Comparison of ENCODE assay signal across 25 cellular contexts in genomic region chr9:9961487-9961886, GRCh38.
"Had no signal": no experiment of that assay in that cellular context is flagged by ENCODE, and none has a peak within 500 bp of the region (broad histone marks: within the 10 kb centered on the region; RNA-seq: fewer than 3 reads in every experiment).

No MANE protein-coding gene starts in this region.

- H3K4me1 Mint-ChIP-seq: activated B cell treated with CpG ODN at 0.5 μM for 24 hours; activated naive CD8-positive, alpha-beta T cell treated with anti-CD3 and anti-CD28 coated beads, Interleukin-2, amount 10 ng/mL, durations not matched to agents 7 days and 5 days; brain; nephron; stimulated activated memory B cell treated with anti-CD40 and anti-IgM and Interleukin-4, amounts not matched to agents 10 μg/mL and 1 μg/mL and 100 μg/mL, for 72 hours had no signal

- H3K36me3 ChIP-seq: gastrocnemius medialis, transverse colon, uterus had no signal

- H3K9me3 Mint-ChIP-seq: activated B cell treated with CpG ODN at 0.5 μM for 24 hours; activated naive CD8-positive, alpha-beta T cell treated with anti-CD3 and anti-CD28 coated beads, Interleukin-2, amount 10 ng/mL, durations not matched to agents 7 days and 5 days; activated T-cell treated with anti-CD3 and anti-CD28 coated beads, Interleukin-2, amount 50 U/mL, for 4 hours; brain; nephron; stimulated activated memory B cell treated with anti-CD40 and anti-IgM and Interleukin-4, amounts not matched to agents 10 μg/mL and 1 μg/mL and 100 μg/mL, for 72 hours; T-helper 1 cell treated with Interleukin-12 subunit alpha and Interleukin-12 subunit beta and Interleukin-4 antibody, amounts not matched to agents 30 μg/mL and 1 μg/mL, for 36 hours had no signal

- H3K27me3 ChIP-seq: gastrocnemius medialis, transverse colon, uterus had no signal

- H2AFZ ChIP-seq: parathyroid adenoma had no signal

- H3K36me3 Mint-ChIP-seq: activated naive CD8-positive, alpha-beta T cell treated with anti-CD3 and anti-CD28 coated beads, Interleukin-2, amount 10 ng/mL, durations not matched to agents 7 days and 5 days; brain; stimulated activated memory B cell treated with anti-CD40 and anti-IgM and Interleukin-4, amounts not matched to agents 10 μg/mL and 1 μg/mL and 100 μg/mL, for 72 hours had no signal

- H3K4me3 Mint-ChIP-seq: activated B cell treated with CpG ODN at 0.5 μM for 24 hours; activated naive CD8-positive, alpha-beta T cell treated with anti-CD3 and anti-CD28 coated beads, Interleukin-2, amount 10 ng/mL, durations not matched to agents 7 days and 5 days; activated T-cell treated with anti-CD3 and anti-CD28 coated beads, Interleukin-2, amount 50 U/mL, for 4 hours; brain; nephron; stimulated activated memory B cell treated with anti-CD40 and anti-IgM and Interleukin-4, amounts not matched to agents 10 μg/mL and 1 μg/mL and 100 μg/mL, for 72 hours; T-helper 1 cell treated with Interleukin-12 subunit alpha and Interleukin-12 subunit beta and Interleukin-4 antibody, amounts not matched to agents 30 μg/mL and 1 μg/mL, for 36 hours had no signal

- H3K9me3 ChIP-seq: gastrocnemius medialis, transverse colon, uterus had no signal

- DNase-seq: activated B cell treated with CpG ODN at 0.5 μM for 24 hours; activated CD4-positive, alpha-beta T cell treated with anti-CD3 and anti-CD28 coated beads for 4 hours; activated CD4-positive, alpha-beta T cell treated with anti-CD3 and anti-CD28 coated beads, Interleukin-2, amount 50 U/mL, for 48 hours; activated CD8-positive, alpha-beta memory T cell treated with anti-CD3 and anti-CD28 coated beads, Interleukin-2, amount 50 U/mL, for 48 hours; activated naive CD4-positive, alpha-beta T cell treated with Interleukin-2 at 50 U/mL for 16 hours; activated naive CD8-positive, alpha-beta T cell treated with anti-CD3 and anti-CD28 coated beads, Interleukin-2, amount 10 ng/mL, durations not matched to agents 7 days and 5 days; activated T-cell treated with anti-CD3 and anti-CD28 coated beads, Interleukin-2, amount 50 U/mL, for 4 hours; dermis blood vessel endothelial cell; effector memory CD4-positive, alpha-beta T cell; gastrocnemius medialis; hippocampal formation; small intestine; stimulated activated CD4-positive, alpha-beta T cell treated with anti-CD3 and anti-CD28 coated beads, Interleukin-2, amount 100 ng/mL, for 24 hours; T1000; transverse colon; uterus had no signal

- FAIRE-seq: endothelial cell of umbilical vein, small intestine had no signal

- H3K79me2 ChIP-seq: parathyroid adenoma had no signal

- H3K4me3 ChIP-seq: gastrocnemius medialis, transverse colon, uterus had no signal

- H3K27me3 Mint-ChIP-seq: activated B cell treated with CpG ODN at 0.5 μM for 24 hours; activated naive CD8-positive, alpha-beta T cell treated with anti-CD3 and anti-CD28 coated beads, Interleukin-2, amount 10 ng/mL, durations not matched to agents 7 days and 5 days; brain; stimulated activated memory B cell treated with anti-CD40 and anti-IgM and Interleukin-4, amounts not matched to agents 10 μg/mL and 1 μg/mL and 100 μg/mL, for 72 hours had no signal

- H3K27ac Mint-ChIP-seq: activated B cell treated with CpG ODN at 0.5 μM for 24 hours; activated naive CD8-positive, alpha-beta T cell treated with anti-CD3 and anti-CD28 coated beads, Interleukin-2, amount 10 ng/mL, durations not matched to agents 7 days and 5 days; activated T-helper 2 cell treated with anti-CD3 and anti-CD28 coated beads, Interferon-gamma antibody, Interleukin-2, Interleukin-4, amounts not matched to agents 10 μg/mL and 5 μg/mL and 100 μg/mL, durations not matched to agents 14 hours and 24 hours and 36 hours; brain; nephron; stimulated activated memory B cell treated with anti-CD40 and anti-IgM and Interleukin-4, amounts not matched to agents 10 μg/mL and 1 μg/mL and 100 μg/mL, for 72 hours; T-helper 1 cell treated with Interleukin-12 subunit alpha and Interleukin-12 subunit beta and Interleukin-4 antibody, amounts not matched to agents 30 μg/mL and 1 μg/mL, for 36 hours had no signal

- H3K9ac ChIP-seq: parathyroid adenoma had no signal

- H3K27ac ChIP-seq: gastrocnemius medialis, parathyroid adenoma, transverse colon, uterus had no signal

- ATAC-seq: activated T-cell treated with anti-CD3 and anti-CD28 coated beads, Interleukin-2, amount 50 U/mL, for 4 hours; esophagus mucosa; gastrocnemius medialis; sciatic nerve; stimulated activated memory B cell treated with anti-CD40 and anti-IgM and Interleukin-4, amounts not matched to agents 10 μg/mL and 1 μg/mL and 100 μg/mL, for 72 hours had no signal

- H3K4me1 ChIP-seq: gastrocnemius medialis, parathyroid adenoma, transverse colon, uterus had no signal
